1 cellular context compared by ENCODE assay signal in genomic region chr15:72117698-72118399, GRCh38.
TF ChIP-seq lines count a peak whose summit lies in the region.

TSS of gene MYO9A (minus strand) at chr15:72118150. CDS start at chr15:72046563, 71,587 bp downstream.

TF ChIP-seq in K562, 482 proteins besides CTCF, POLR2A, EP300 and RAD21 (continued from another document):
- TF ChIP-seq HDAC1 (IDR thresholded peaks at IDR 0.05) (peak in 1 of 2 experiments; percentile 51; a peak in 2 of 4 replicates), DLX4 (CRISPR knock-in tag; IDR thresholded peaks at IDR 0.05) (no peak), PHB (CRISPR knock-in tag; IDR thresholded peaks at IDR 0.05) (peak; percentile 59; the same call in 1 of the 2 replicates), CBX2 (IDR thresholded peaks at IDR 0.05; ENCODE audit: insufficient read depth, low read length, poor library complexity, severe bottlenecking) (no peak), MAZ (CRISPR knock-in tag; conservative IDR thresholded peaks at IDR 0.05 in 1 of 2, IDR thresholded peaks at IDR 0.05 in 1 of 2) (peak; percentile 63 to 66; a peak in 3 of 4 replicates), ZNF175 (CRISPR knock-in tag; IDR thresholded peaks at IDR 0.05; ENCODE audit: low read depth) (no peak), ZNF785 (CRISPR knock-in tag; IDR thresholded peaks at IDR 0.05) (no peak), STAT5A (IDR thresholded peaks at IDR 0.05; ENCODE audit: borderline replicate concordance, low read length) (no peak), RBBP5 (IDR thresholded peaks at IDR 0.05; ENCODE audit: borderline replicate concordance, insufficient read depth, low read length, poor library complexity, severe bottlenecking) (peak; percentile 64), ZNF133 (CRISPR knock-in tag; IDR thresholded peaks at IDR 0.05) (no peak), ZNF121 (CRISPR knock-in tag; conservative IDR thresholded peaks at IDR 0.05) (0 out of 2 replicates have a peak, but pooled peaks have one; percentile 12), ZNF57 (CRISPR knock-in tag; IDR thresholded peaks at IDR 0.05) (no peak), KLF16 (IDR thresholded peaks at IDR 0.05) (no peak), RBM39 (optimal IDR thresholded peaks at IDR 0.05; ENCODE audit: low read depth, low read length) (no peak), BCOR (IDR thresholded peaks at IDR 0.05) (0 out of 2 replicates have a peak, but pooled peaks have one; percentile 10), ZNF583 (CRISPR knock-in tag; IDR thresholded peaks at IDR 0.05) (no peak), WHSC1 (IDR thresholded peaks at IDR 0.05; ENCODE audit: low read length) (no peak), CXXC5 (CRISPR knock-in tag; IDR thresholded peaks at IDR 0.05) (peak; percentile 78), NONO (IDR thresholded peaks at IDR 0.05; ENCODE audit: low read depth in 2 of 2, low read length in 1 of 2) (peak; percentile 29 to 61; a peak in 2 of 4 replicates), MCM3 (IDR thresholded peaks at IDR 0.05) (no peak), ZNF212 (CRISPR knock-in tag; IDR thresholded peaks at IDR 0.05) (no peak), CTBP1 (IDR thresholded peaks at IDR 0.05; ENCODE audit: borderline replicate concordance) (peak; percentile 88), RBFOX2 (IDR thresholded peaks at IDR 0.05; ENCODE audit: low read depth, low read length) (peak; percentile 77), EZH2 (IDR thresholded peaks at IDR 0.05; ENCODE audit: borderline replicate concordance, low read depth, low read length) (no peak), TEAD1 (CRISPR knock-in tag; IDR thresholded peaks at IDR 0.05) (peak in 1 of 2 experiments; percentile 54; a peak in 1 of 4 replicates), L3MBTL2 (IDR thresholded peaks at IDR 0.05) (no peak; the same call in none of the 2 replicates), LEF1 (IDR thresholded peaks at IDR 0.05) (peak; percentile 52; the same call in 1 of the 2 replicates), ATF3 (IDR thresholded peaks at IDR 0.05) (peak; percentile 19; the same call in 1 of the 2 replicates), ATF3 (CRISPR knock-in tag; conservative IDR thresholded peaks at IDR 0.05) (no peak), CBX3 (IDR thresholded peaks at IDR 0.05; ENCODE audit: borderline replicate concordance in 1 of 2, low read length in 2 of 2) (0 out of 3 replicates have a peak, but pooled peaks of 1 of the 2 experiments have one; percentile 9), KLF1 (tag; IDR thresholded peaks at IDR 0.05) (peak; percentile 71), LARP7 (IDR thresholded peaks at IDR 0.05) (no peak), ZC3H11A (IDR thresholded peaks at IDR 0.05; ENCODE audit: low read depth, low read length) (no peak), MAFK (IDR thresholded peaks at IDR 0.05; ENCODE audit: low read length) (no peak), CHD1 (IDR thresholded peaks at IDR 0.05; ENCODE audit: low read length) (peak; percentile 86), ATF7 (IDR thresholded peaks at IDR 0.05) (peak; percentile 63; the same call in 1 of the 2 replicates), EGR1 (conservative IDR thresholded peaks at IDR 0.05) (peak; percentile 95), KDM5B (IDR thresholded peaks at IDR 0.05; ENCODE audit: insufficient replicate concordance, low read depth, low read length) (peak; percentile 50), ZNF384 (IDR thresholded peaks at IDR 0.05; ENCODE audit: low read depth, low read length) (0 out of 2 replicates have a peak, but pooled peaks have one; percentile 28), FOXK2 (conservative IDR thresholded peaks at IDR 0.05 in 1 of 2, IDR thresholded peaks at IDR 0.05 in 1 of 2; ENCODE audit: low read depth in 2 of 2) (peak in 1 of 2 experiments; percentile 55; a peak in 1 of 4 replicates), TCF3 (CRISPR knock-in tag; IDR thresholded peaks at IDR 0.05) (no peak)
- TF ChIP-seq, protein P1, sequence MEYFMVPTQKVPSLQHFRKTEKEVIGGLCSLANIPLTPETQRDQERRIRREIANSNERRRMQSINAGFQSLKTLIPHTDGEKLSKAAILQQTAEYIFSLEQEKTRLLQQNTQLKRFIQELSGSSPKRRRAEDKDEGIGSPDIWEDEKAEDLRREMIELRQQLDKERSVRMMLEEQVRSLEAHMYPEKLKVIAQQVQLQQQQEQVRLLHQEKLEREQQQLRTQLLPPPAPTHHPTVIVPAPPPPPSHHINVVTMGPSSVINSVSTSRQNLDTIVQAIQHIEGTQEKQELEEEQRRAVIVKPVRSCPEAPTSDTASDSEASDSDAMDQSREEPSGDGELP (CRISPR knock-in tag; IDR thresholded peaks at IDR 0.05; ENCODE audit: borderline replicate concordance): 0 out of 2 replicates have a peak, but pooled peaks have one; percentile 20
- TF ChIP-seq, protein P2, sequence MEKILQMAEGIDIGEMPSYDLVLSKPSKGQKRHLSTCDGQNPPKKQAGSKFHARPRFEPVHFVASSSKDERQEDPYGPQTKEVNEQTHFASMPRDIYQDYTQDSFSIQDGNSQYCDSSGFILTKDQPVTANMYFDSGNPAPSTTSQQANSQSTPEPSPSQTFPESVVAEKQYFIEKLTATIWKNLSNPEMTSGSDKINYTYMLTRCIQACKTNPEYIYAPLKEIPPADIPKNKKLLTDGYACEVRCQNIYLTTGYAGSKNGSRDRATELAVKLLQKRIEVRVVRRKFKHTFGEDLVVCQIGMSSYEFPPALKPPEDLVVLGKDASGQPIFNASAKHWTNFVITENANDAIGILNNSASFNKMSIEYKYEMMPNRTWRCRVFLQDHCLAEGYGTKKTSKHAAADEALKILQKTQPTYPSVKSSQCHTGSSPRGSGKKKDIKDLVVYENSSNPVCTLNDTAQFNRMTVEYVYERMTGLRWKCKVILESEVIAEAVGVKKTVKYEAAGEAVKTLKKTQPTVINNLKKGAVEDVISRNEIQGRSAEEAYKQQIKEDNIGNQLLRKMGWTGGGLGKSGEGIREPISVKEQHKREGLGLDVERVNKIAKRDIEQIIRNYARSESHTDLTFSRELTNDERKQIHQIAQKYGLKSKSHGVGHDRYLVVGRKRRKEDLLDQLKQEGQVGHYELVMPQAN (IDR thresholded peaks at IDR 0.05; ENCODE audit: borderline replicate concordance): 0 out of 2 replicates have a peak, but pooled peaks have one; percentile 19
- TF ChIP-seq, protein P3, sequence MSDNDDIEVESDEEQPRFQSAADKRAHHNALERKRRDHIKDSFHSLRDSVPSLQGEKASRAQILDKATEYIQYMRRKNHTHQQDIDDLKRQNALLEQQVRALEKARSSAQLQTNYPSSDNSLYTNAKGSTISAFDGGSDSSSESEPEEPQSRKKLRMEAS (CRISPR knock-in tag; IDR thresholded peaks at IDR 0.05): peak; percentile 88
- TF ChIP-seq, protein P4, sequence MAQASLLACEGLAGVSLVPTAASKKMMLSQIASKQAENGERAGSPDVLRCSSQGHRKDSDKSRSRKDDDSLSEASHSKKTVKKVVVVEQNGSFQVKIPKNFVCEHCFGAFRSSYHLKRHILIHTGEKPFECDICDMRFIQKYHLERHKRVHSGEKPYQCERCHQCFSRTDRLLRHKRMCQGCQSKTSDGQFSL (CRISPR knock-in tag; IDR thresholded peaks at IDR 0.05): no peak
- TF ChIP-seq, protein P4 (tag; IDR thresholded peaks at IDR 0.05): no peak
- TF ChIP-seq, protein P5, sequence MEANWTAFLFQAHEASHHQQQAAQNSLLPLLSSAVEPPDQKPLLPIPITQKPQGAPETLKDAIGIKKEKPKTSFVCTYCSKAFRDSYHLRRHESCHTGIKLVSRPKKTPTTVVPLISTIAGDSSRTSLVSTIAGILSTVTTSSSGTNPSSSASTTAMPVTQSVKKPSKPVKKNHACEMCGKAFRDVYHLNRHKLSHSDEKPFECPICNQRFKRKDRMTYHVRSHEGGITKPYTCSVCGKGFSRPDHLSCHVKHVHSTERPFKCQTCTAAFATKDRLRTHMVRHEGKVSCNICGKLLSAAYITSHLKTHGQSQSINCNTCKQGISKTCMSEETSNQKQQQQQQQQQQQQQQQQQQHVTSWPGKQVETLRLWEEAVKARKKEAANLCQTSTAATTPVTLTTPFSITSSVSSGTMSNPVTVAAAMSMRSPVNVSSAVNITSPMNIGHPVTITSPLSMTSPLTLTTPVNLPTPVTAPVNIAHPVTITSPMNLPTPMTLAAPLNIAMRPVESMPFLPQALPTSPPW (CRISPR knock-in tag; IDR thresholded peaks at IDR 0.05): peak; percentile 92
- TF ChIP-seq, protein P6, sequence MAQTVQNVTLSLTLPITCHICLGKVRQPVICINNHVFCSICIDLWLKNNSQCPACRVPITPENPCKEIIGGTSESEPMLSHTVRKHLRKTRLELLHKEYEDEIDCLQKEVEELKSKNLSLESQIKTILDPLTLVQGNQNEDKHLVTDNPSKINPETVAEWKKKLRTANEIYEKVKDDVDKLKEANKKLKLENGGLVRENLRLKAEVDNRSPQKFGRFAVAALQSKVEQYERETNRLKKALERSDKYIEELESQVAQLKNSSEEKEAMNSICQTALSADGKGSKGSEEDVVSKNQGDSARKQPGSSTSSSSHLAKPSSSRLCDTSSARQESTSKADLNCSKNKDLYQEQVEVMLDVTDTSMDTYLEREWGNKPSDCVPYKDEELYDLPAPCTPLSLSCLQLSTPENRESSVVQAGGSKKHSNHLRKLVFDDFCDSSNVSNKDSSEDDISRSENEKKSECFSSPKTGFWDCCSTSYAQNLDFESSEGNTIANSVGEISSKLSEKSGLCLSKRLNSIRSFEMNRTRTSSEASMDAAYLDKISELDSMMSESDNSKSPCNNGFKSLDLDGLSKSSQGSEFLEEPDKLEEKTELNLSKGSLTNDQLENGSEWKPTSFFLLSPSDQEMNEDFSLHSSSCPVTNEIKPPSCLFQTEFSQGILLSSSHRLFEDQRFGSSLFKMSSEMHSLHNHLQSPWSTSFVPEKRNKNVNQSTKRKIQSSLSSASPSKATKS (CRISPR knock-in tag; IDR thresholded peaks at IDR 0.05): no peak
- TF ChIP-seq, protein P7, sequence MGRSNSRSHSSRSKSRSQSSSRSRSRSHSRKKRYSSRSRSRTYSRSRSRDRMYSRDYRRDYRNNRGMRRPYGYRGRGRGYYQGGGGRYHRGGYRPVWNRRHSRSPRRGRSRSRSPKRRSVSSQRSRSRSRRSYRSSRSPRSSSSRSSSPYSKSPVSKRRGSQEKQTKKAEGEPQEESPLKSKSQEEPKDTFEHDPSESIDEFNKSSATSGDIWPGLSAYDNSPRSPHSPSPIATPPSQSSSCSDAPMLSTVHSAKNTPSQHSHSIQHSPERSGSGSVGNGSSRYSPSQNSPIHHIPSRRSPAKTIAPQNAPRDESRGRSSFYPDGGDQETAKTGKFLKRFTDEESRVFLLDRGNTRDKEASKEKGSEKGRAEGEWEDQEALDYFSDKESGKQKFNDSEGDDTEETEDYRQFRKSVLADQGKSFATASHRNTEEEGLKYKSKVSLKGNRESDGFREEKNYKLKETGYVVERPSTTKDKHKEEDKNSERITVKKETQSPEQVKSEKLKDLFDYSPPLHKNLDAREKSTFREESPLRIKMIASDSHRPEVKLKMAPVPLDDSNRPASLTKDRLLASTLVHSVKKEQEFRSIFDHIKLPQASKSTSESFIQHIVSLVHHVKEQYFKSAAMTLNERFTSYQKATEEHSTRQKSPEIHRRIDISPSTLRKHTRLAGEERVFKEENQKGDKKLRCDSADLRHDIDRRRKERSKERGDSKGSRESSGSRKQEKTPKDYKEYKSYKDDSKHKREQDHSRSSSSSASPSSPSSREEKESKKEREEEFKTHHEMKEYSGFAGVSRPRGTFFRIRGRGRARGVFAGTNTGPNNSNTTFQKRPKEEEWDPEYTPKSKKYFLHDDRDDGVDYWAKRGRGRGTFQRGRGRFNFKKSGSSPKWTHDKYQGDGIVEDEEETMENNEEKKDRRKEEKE (IDR thresholded peaks at IDR 0.05; ENCODE audit: borderline replicate concordance in 1 of 2, control insufficient read depth in 1 of 2, low read depth in 2 of 2, low read length in 1 of 2): no peak
